In genomic region chr7:110050831-110051230, GRCh38 we compare ENCODE assay signal across 26 cellular contexts.
"Had no signal": no experiment of that assay in that cellular context is flagged by ENCODE, and none has a peak within 500 bp of the region (broad histone marks: within the 10 kb centered on the region; RNA-seq: fewer than 3 reads in every experiment).

No MANE protein-coding gene starts in this region.

- DNase-seq: activated CD4-positive, alpha-beta T cell treated with anti-CD3 and anti-CD28 coated beads for 1 hour; activated CD4-positive, alpha-beta T cell treated with anti-CD3 and anti-CD28 coated beads, Interleukin-2, amount 50 U/mL, for 1 hour; activated CD8-positive, alpha-beta T cell treated with anti-CD3 and anti-CD28 coated beads, Interleukin-2, amount 10 ng/mL, durations not matched to agents 7 days and 5 days; adrenal gland; effector CD8-positive, alpha-beta T cell; esophagus squamous epithelium; heart left ventricle; islet precursor cell; left colon; mesendoderm; naive thymus-derived CD4-positive, alpha-beta T cell; retina; sigmoid colon; stimulated activated CD4-positive, alpha-beta T cell treated with anti-CD3 and anti-CD28 coated beads, Interleukin-2, amount 100 ng/mL, for 48 hours; stimulated activated naive CD4-positive, alpha-beta T cell; T-helper 9 cell; testis; trophoblast cell; uterus had no signal

- H3K27ac Mint-ChIP-seq: activated CD8-positive, alpha-beta T cell treated with anti-CD3 and anti-CD28 coated beads, Interleukin-2, amount 10 ng/mL, durations not matched to agents 7 days and 5 days; activated naive CD8-positive, alpha-beta T cell; activated T-helper 1 cell treated with anti-CD3 and anti-CD28 coated beads, Interleukin-12 subunit alpha, Interleukin-12 subunit beta, Interleukin-2, Interleukin-4 antibody, amounts not matched to agents 30 ng/mL and 10 ng/mL and 1 ng/mL, durations not matched to agents 14 hours and 24 hours and 36 hours; dendritic cell treated with granulocyte-macrophage colony-stimulating factor and Interleukin-4, amounts not matched to agents 40 ng/mL and 50 ng/mL, for 4 days; naive thymus-derived CD4-positive, alpha-beta T cell; neural progenitor cell; progenitor cell of endocrine pancreas had no signal

- H3K27me3 ChIP-seq: adrenal gland, ascending aorta, cardiac muscle cell, esophagus squamous epithelium, heart left ventricle, neural progenitor cell, sigmoid colon, testis, uterus had no signal

- H3K4me2 ChIP-seq: neural progenitor cell had no signal

- H3K4me3 Mint-ChIP-seq: activated CD8-positive, alpha-beta T cell treated with anti-CD3 and anti-CD28 coated beads, Interleukin-2, amount 10 ng/mL, durations not matched to agents 7 days and 5 days; activated naive CD8-positive, alpha-beta T cell; activated T-helper 1 cell treated with anti-CD3 and anti-CD28 coated beads, Interleukin-12 subunit alpha, Interleukin-12 subunit beta, Interleukin-2, Interleukin-4 antibody, amounts not matched to agents 30 ng/mL and 10 ng/mL and 1 ng/mL, durations not matched to agents 14 hours and 24 hours and 36 hours; dendritic cell treated with granulocyte-macrophage colony-stimulating factor and Interleukin-4, amounts not matched to agents 40 ng/mL and 50 ng/mL, for 4 days; naive thymus-derived CD4-positive, alpha-beta T cell; neural progenitor cell had no signal

- H3K9me3 ChIP-seq: adrenal gland, ascending aorta, esophagus squamous epithelium, heart left ventricle, sigmoid colon, testis, uterus had no signal

- H3K9ac ChIP-seq: neural progenitor cell had no signal

- H3K36me3 ChIP-seq: adrenal gland, ascending aorta, cardiac muscle cell, esophagus squamous epithelium, heart left ventricle, neural progenitor cell, sigmoid colon, uterus had no signal

- H2AFZ ChIP-seq: neural progenitor cell had no signal

- H3K4me1 ChIP-seq: adrenal gland, ascending aorta, esophagus squamous epithelium, heart left ventricle, neural progenitor cell, sigmoid colon, testis, uterus had no signal

- ATAC-seq: activated CD8-positive, alpha-beta T cell treated with anti-CD3 and anti-CD28 coated beads, Interleukin-2, amount 10 ng/mL, durations not matched to agents 7 days and 5 days; heart left ventricle; left colon; naive thymus-derived CD4-positive, alpha-beta T cell had no signal

- H3K4me3 ChIP-seq: adrenal gland, ascending aorta, cardiac muscle cell, esophagus squamous epithelium, heart left ventricle, neural progenitor cell, sigmoid colon, testis, uterus had no signal

- H3K9me3 Mint-ChIP-seq: activated T-helper 1 cell treated with anti-CD3 and anti-CD28 coated beads, Interleukin-12 subunit alpha, Interleukin-12 subunit beta, Interleukin-2, Interleukin-4 antibody, amounts not matched to agents 30 ng/mL and 10 ng/mL and 1 ng/mL, durations not matched to agents 14 hours and 24 hours and 36 hours; neural progenitor cell had no signal

- H3K36me3 Mint-ChIP-seq: activated naive CD8-positive, alpha-beta T cell; naive thymus-derived CD4-positive, alpha-beta T cell; neural progenitor cell had no signal

- H3K4me1 Mint-ChIP-seq: naive thymus-derived CD4-positive, alpha-beta T cell had no signal

- H3K27me3 Mint-ChIP-seq: dendritic cell treated with granulocyte-macrophage colony-stimulating factor and Interleukin-4, amounts not matched to agents 40 ng/mL and 50 ng/mL, for 4 days; progenitor cell of endocrine pancreas had no signal

- H3K27ac ChIP-seq: adrenal gland, ascending aorta, cardiac muscle cell, esophagus squamous epithelium, heart left ventricle, neural progenitor cell, sigmoid colon, testis, uterus had no signal
